20 cellular contexts compared by ENCODE assay signal in the genomic region with DNA sequence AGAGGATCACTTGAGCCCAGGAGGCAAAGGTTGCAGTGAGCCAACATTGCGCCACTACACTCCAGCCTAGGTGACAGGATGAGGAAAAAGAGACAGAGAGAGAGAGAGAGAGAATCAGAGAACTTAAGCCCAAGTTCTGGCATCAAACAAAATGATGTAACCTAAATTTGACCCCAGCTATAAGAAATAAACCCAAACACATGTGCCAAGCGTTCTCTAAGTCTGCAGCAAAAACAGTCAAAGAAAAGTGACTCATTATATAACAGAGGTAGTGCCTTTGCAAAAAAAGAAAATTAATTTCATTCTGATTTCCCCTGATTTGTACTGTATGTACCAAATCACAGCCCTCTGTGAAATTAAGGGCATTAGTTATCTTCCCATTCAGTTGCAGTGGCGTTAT.
DNase-seq lines count a peak whose midpoint lies in the region; ATAC-seq lines count a peak whose summit lies in the region.
"Had no signal": no experiment of that assay in that cellular context is flagged by ENCODE, and none has a peak within 500 bp of the region (broad histone marks: within the 10 kb centered on the region; RNA-seq: fewer than 3 reads in every experiment).

No MANE protein-coding gene starts in this region.

- no peak overlapping the region for H3K4me3 Mint-ChIP-seq in effector memory CD8-positive, alpha-beta T cell
- H3K4me3 Mint-ChIP-seq: CD14-positive monocyte had no signal

- H3K4me3 ChIP-seq in skeletal muscle cell (ENCODE audit: low read depth, low read length): no peak overlapping the region
- H3K4me3 ChIP-seq: GM12878, MG63 had no signal

- ATAC-seq in effector memory CD8-positive, alpha-beta T cell (replicated peaks): no peak
- ATAC-seq in HG03457 (IDR thresholded peaks at IDR 0.05; ENCODE audit: unreplicated experiment): no peak
- ATAC-seq: GM12878, PC-3 had no signal

- DNase-seq in HCEC 1CT: peak; percentile 29
- DNase-seq in RPMI7951 (ENCODE audit: low read depth): peak; percentile 16
- peak; percentile 59 for DNase-seq in fibroblast of peridontal ligament (ENCODE audit: extremely low read depth)
- peak; percentile 4 for DNase-seq in skeletal muscle cell (ENCODE audit: low read depth)
- no peak for DNase-seq in effector memory CD8-positive, alpha-beta T cell
- DNase-seq in superior temporal gyrus (ENCODE audit: extremely low spot score): no peak
- DNase-seq in NCI-H146 treated with DMSO at 0.1 percent for 48 hours (lab: John Stamatoyannopoulos, UW; ENCODE audit: unreplicated experiment): no peak
- DNase-seq: ACHN, GF-D8, GOT3, MG63, NCI-H1048, NCI-H1436, NCI-H2029 treated with DMSO at 0.1 percent for 48 hours, NCI-H510A treated with DMSO at 0.1 percent for 48 hours, PC-3, SIG-M5 had no signal

- H3K9me3 Mint-ChIP-seq in effector memory CD8-positive, alpha-beta T cell: peaks cover 14 to 28% of the 10 kb centered on the region in 2 donors

- H3K27me3 Mint-ChIP-seq in effector memory CD8-positive, alpha-beta T cell: no peaks in the 10 kb centered on the region

- peak overlapping the region in 1 of 2 donors; percentile 28 for H3K27ac Mint-ChIP-seq in effector memory CD8-positive, alpha-beta T cell
- H3K27ac Mint-ChIP-seq: CD14-positive monocyte had no signal

- no peaks in the 10 kb centered on the region for H3K4me1 Mint-ChIP-seq in effector memory CD8-positive, alpha-beta T cell (ENCODE audit: low read depth in 2 of 2)
- H3K4me1 Mint-ChIP-seq: CD14-positive monocyte had no signal

- no peaks in the 10 kb centered on the region for H3K36me3 Mint-ChIP-seq in effector memory CD8-positive, alpha-beta T cell (ENCODE audit: insufficient read depth)
- H3K36me3 Mint-ChIP-seq: CD14-positive monocyte had no signal

Comparison
In these comparisons a context has a peak if more than half of its experiments do, and no peak if none do; other contexts are left out.
1. DNase-seq: peak in HCEC 1CT (single experiment), RPMI7951 (single experiment), fibroblast of peridontal ligament (single experiment) and skeletal muscle cell (single experiment); none in effector memory CD8-positive, alpha-beta T cell (0 of 3), superior temporal gyrus (single experiment) and NCI-H146 treated with DMSO at 0.1 percent for 48 hours (single experiment).